Comparison of ENCODE assay signal across 8 cellular contexts in genomic region chr20:63708301-63709148, GRCh38. TPM values are rescaled to one million over a fixed set of nuclear protein-coding genes. Genes with fewer than 3 reads are reported as not detected.
DNase-seq lines count a peak whose midpoint lies in the region; ATAC-seq and TF ChIP-seq lines count a peak whose summit lies in the region.

No MANE protein-coding gene starts in this region.

- peak; percentile 15 for ATAC-seq in stimulated activated memory B cell treated with anti-CD40 and anti-IgM and Interleukin-4, amounts not matched to agents 10 μg/mL and 1 μg/mL and 100 μg/mL, for 72 hours
- no peak for ATAC-seq in GM19351 (IDR thresholded peaks at IDR 0.05; ENCODE audit: unreplicated experiment)

- TF ChIP-seq CTCF in HL-60 (IDR thresholded peaks at IDR 0.05; ENCODE audit: insufficient read depth, low read length) (no peak), astrocyte of the cerebellum (IDR thresholded peaks at IDR 0.05; ENCODE audit: low read depth, low read length, missing control alignments) (no peak)

- in situ Hi-C loops in astrocyte of the cerebellum (cut with HindIII; ENCODE audit: low sequenced_read_pairs), result no loop called here

- CTCF ChIA-PET in activated naive CD4-positive, alpha-beta T cell treated with anti-CD3 and anti-CD28 coated beads for 36 hours (lab: Charles Lee), result interaction anchor here (0.6 to 1.3 kb wide), 8 partner anchors 11 to 171 kb away, joined by 3 to 15 read pairs (median 5); partner anchors contain the start of genes LIME1 and PTK6

- H3K27me3 ChIP-seq in HL-60 (ENCODE audit: insufficient read depth, poor library complexity, severe bottlenecking), result no peaks in the 10 kb centered on the region

- H3K4me3 Mint-ChIP-seq in activated naive CD4-positive, alpha-beta T cell treated with anti-CD3 and anti-CD28 coated beads for 36 hours, result peak overlapping the region; percentile 78
- H3K4me3 Mint-ChIP-seq in immature natural killer cell, result peak overlapping the region; percentile 60 to 78 (median 74)
- H3K4me3 Mint-ChIP-seq in stimulated activated memory B cell treated with anti-CD40 and anti-IgM and Interleukin-4, amounts not matched to agents 10 μg/mL and 1 μg/mL and 100 μg/mL, for 72 hours, result peak overlapping the region; percentile 90

- H3K4me1 Mint-ChIP-seq in activated naive CD4-positive, alpha-beta T cell treated with anti-CD3 and anti-CD28 coated beads for 36 hours (ENCODE audit: low read depth), result peaks cover 46% of the 10 kb centered on the region
- peaks cover 51 to 55% of the 10 kb centered on the region in 2 donors for H3K4me1 Mint-ChIP-seq in immature natural killer cell
- peaks cover 63% of the 10 kb centered on the region for H3K4me1 Mint-ChIP-seq in stimulated activated memory B cell treated with anti-CD40 and anti-IgM and Interleukin-4, amounts not matched to agents 10 μg/mL and 1 μg/mL and 100 μg/mL, for 72 hours

- H3K27ac Mint-ChIP-seq in activated naive CD4-positive, alpha-beta T cell treated with anti-CD3 and anti-CD28 coated beads for 36 hours, result peak overlapping the region; percentile 30
- H3K27ac Mint-ChIP-seq in immature natural killer cell, result peak overlapping the region in 5 of 6 donors; percentile 49 to 89 (median 61)
- peak overlapping the region; percentile 83 for H3K27ac Mint-ChIP-seq in stimulated activated memory B cell treated with anti-CD40 and anti-IgM and Interleukin-4, amounts not matched to agents 10 μg/mL and 1 μg/mL and 100 μg/mL, for 72 hours

- H3K4me3 ChIP-seq in HL-60 (replicated peaks; ENCODE audit: insufficient read depth, low read length), result peak overlapping the region; percentile 93
- H3K4me3 ChIP-seq in astrocyte of the cerebellum (ENCODE audit: low read depth, low read length), result peak overlapping the region; percentile 83

- no peaks in the 10 kb centered on the region for H3K9me3 Mint-ChIP-seq in activated naive CD4-positive, alpha-beta T cell treated with anti-CD3 and anti-CD28 coated beads for 36 hours
- H3K9me3 Mint-ChIP-seq in immature natural killer cell, result no peaks in the 10 kb centered on the region
- no peaks in the 10 kb centered on the region for H3K9me3 Mint-ChIP-seq in stimulated activated memory B cell treated with anti-CD40 and anti-IgM and Interleukin-4, amounts not matched to agents 10 μg/mL and 1 μg/mL and 100 μg/mL, for 72 hours

- intact Hi-C loops in activated naive CD4-positive, alpha-beta T cell treated with anti-CD3 and anti-CD28 coated beads for 36 hours (cut with micrococcal nuclease), result no loop called here

- peak overlapping the region; percentile 87 for H3K27ac ChIP-seq in HL-60 (replicated peaks)

- peak; percentile 6 for DNase-seq in activated naive CD4-positive, alpha-beta T cell treated with anti-CD3 and anti-CD28 coated beads for 36 hours
- no peak for DNase-seq in activated naive CD4-positive, alpha-beta T cell treated with Interleukin-2 at 50 U/mL for 16 hours
- peak in 1 of 2 experiments; percentile 25 for DNase-seq in HL-60 (ENCODE audit: low read depth in 1 of 2, low spot score in 1 of 2)
- DNase-seq in astrocyte of the cerebellum (ENCODE audit: low read depth), result no peak
- peak in 1 of 3 donors; percentile 30 for DNase-seq in immature natural killer cell
- no peak for DNase-seq in HUDEP-2 (lab: John Stamatoyannopoulos, UW; ENCODE audit: unreplicated experiment in 76 of 76)

- H3K27me3 Mint-ChIP-seq in activated naive CD4-positive, alpha-beta T cell treated with anti-CD3 and anti-CD28 coated beads for 36 hours (ENCODE audit: low read depth), result no peaks in the 10 kb centered on the region
- H3K27me3 Mint-ChIP-seq in immature natural killer cell (ENCODE audit: low read depth in 3 of 3), result peaks cover 0 to 11% (median 5%) of the 10 kb centered on the region in 3 donors
- H3K27me3 Mint-ChIP-seq in stimulated activated memory B cell treated with anti-CD40 and anti-IgM and Interleukin-4, amounts not matched to agents 10 μg/mL and 1 μg/mL and 100 μg/mL, for 72 hours, result no peaks in the 10 kb centered on the region

- peaks cover 36% of the 10 kb centered on the region for H3K36me3 Mint-ChIP-seq in activated naive CD4-positive, alpha-beta T cell treated with anti-CD3 and anti-CD28 coated beads for 36 hours (ENCODE audit: low read depth)
- H3K36me3 Mint-ChIP-seq in immature natural killer cell, result peaks cover 10 to 31% (median 15%) of the 10 kb centered on the region in 3 donors
- peaks cover 48% of the 10 kb centered on the region for H3K36me3 Mint-ChIP-seq in stimulated activated memory B cell treated with anti-CD40 and anti-IgM and Interleukin-4, amounts not matched to agents 10 μg/mL and 1 μg/mL and 100 μg/mL, for 72 hours

RNA-seq across cellular contexts. Expression of gene ZGPAT, which starts 0.7 kb away (rescaled TPM):
- total RNA-seq in activated naive CD4-positive, alpha-beta T cell treated with anti-CD3 and anti-CD28 coated beads for 36 hours, result 10 to 100 TPM; 15.3 to 18.0 TPM
- polyA plus RNA-seq in immature natural killer cell, result 10 to 100 TPM; 26.6 to 64.1 (median 33.9) TPM

RNA-seq across cellular contexts. Expression of gene ARFRP1, which starts 0.7 kb away (rescaled TPM):
- total RNA-seq in activated naive CD4-positive, alpha-beta T cell treated with anti-CD3 and anti-CD28 coated beads for 36 hours, result 10 to 100 TPM; 45.6 to 49.2 TPM
- polyA plus RNA-seq in immature natural killer cell, result 10 to 100 TPM; 43.0 to 72.7 (median 54.3) TPM

RNA-seq across cellular contexts. Expression of gene TNFRSF6B, which starts 12.1 kb away (rescaled TPM):
- total RNA-seq in activated naive CD4-positive, alpha-beta T cell treated with anti-CD3 and anti-CD28 coated beads for 36 hours, result not detected
- polyA plus RNA-seq in immature natural killer cell, result not detected

RNA-seq across cellular contexts. Expression of gene LIME1, which starts 27.9 kb away (rescaled TPM):
- 1 to 10 TPM; 3.1 to 4.1 TPM for total RNA-seq in activated naive CD4-positive, alpha-beta T cell treated with anti-CD3 and anti-CD28 coated beads for 36 hours
- 100 to 1,000 TPM; 177 to 227 (median 180) TPM for polyA plus RNA-seq in immature natural killer cell

RNA-seq across cellular contexts. Expression of gene SLC2A4RG, which starts 31.1 kb away (rescaled TPM):
- total RNA-seq in activated naive CD4-positive, alpha-beta T cell treated with anti-CD3 and anti-CD28 coated beads for 36 hours, result 10 to 100 TPM; 22.4 to 24.8 TPM
- 1 to 10 TPM; 1.5 to 3.6 (median 3.2) TPM for polyA plus RNA-seq in immature natural killer cell

Comparison
In these comparisons a context has a peak if more than half of its experiments do, and no peak if none do; other contexts are left out.
1. H3K27ac Mint-ChIP-seq: peak in every context shown above with its lines; median percentile 83 in stimulated activated memory B cell treated with anti-CD40 and anti-IgM and Interleukin-4, amounts not matched to agents 10 μg/mL and 1 μg/mL and 100 μg/mL, for 72 hours; 61 in immature natural killer cell; 30 in activated naive CD4-positive, alpha-beta T cell treated with anti-CD3 and anti-CD28 coated beads for 36 hours.